ENCODE assay signal across 17 cellular contexts in genomic region chr1:96804649-96805048, GRCh38.
"Had no signal": no experiment of that assay in that cellular context is flagged by ENCODE, and none has a peak within 500 bp of the region (broad histone marks: within the 10 kb centered on the region; RNA-seq: fewer than 3 reads in every experiment).

No MANE protein-coding gene starts in this region.

- H3K27ac ChIP-seq: ascending aorta, breast epithelium, gastroesophageal sphincter, right atrium auricular region had no signal

- H3K36me3 ChIP-seq: breast epithelium had no signal

- H3K4me3 ChIP-seq: ascending aorta, breast epithelium, gastroesophageal sphincter, right atrium auricular region, smooth muscle cell had no signal

- H3K27ac Mint-ChIP-seq: activated naive CD4-positive, alpha-beta T cell treated with anti-CD3 and anti-CD28 coated beads for 36 hours; activated T-helper 2 cell treated with anti-CD3 and anti-CD28 coated beads, Interferon-gamma antibody, Interleukin-2, Interleukin-4, amounts not matched to agents 10 μg/mL and 5 μg/mL and 100 μg/mL, durations not matched to agents 14 hours and 24 hours and 36 hours; progenitor cell of endocrine pancreas had no signal

- H3K27me3 Mint-ChIP-seq: progenitor cell of endocrine pancreas, T-cell had no signal

- H3K9me3 Mint-ChIP-seq: activated naive CD4-positive, alpha-beta T cell treated with anti-CD3 and anti-CD28 coated beads for 36 hours; activated T-helper 2 cell treated with anti-CD3 and anti-CD28 coated beads, Interferon-gamma antibody, Interleukin-2, Interleukin-4, amounts not matched to agents 10 μg/mL and 5 μg/mL and 100 μg/mL, durations not matched to agents 14 hours and 24 hours and 36 hours; T-cell had no signal

- H3K4me1 ChIP-seq: ascending aorta, breast epithelium had no signal

- H3K27me3 ChIP-seq: ascending aorta, breast epithelium, gastroesophageal sphincter, right atrium auricular region had no signal

- H3K9me3 ChIP-seq: ascending aorta, breast epithelium, gastroesophageal sphincter, right atrium auricular region had no signal

- H3K4me2 ChIP-seq: smooth muscle cell had no signal

- DNase-seq: activated CD4-positive, alpha-beta T cell treated with anti-CD3 and anti-CD28 coated beads for 1 hour; activated CD4-positive, alpha-beta T cell treated with anti-CD3 and anti-CD28 coated beads, Interleukin-2, amount 50 U/mL, for 4 hours; activated naive CD4-positive, alpha-beta T cell treated with anti-CD3 and anti-CD28 coated beads for 36 hours; cerebellar nuclear complex; islet precursor cell; mesendoderm; stimulated activated naive CD8-positive, alpha-beta T cell treated with anti-CD3 and anti-CD28 coated beads, Interleukin-15, Interleukin-2, amounts not matched to agents 100 U/mL and 50 U/mL, for 24 hours; T-cell; T-helper 9 cell; trophoblast cell had no signal

- H3K4me3 Mint-ChIP-seq: activated naive CD4-positive, alpha-beta T cell treated with anti-CD3 and anti-CD28 coated beads for 36 hours; T-cell had no signal
